ENCODE assay signal across 14 cellular contexts in the genomic region with DNA sequence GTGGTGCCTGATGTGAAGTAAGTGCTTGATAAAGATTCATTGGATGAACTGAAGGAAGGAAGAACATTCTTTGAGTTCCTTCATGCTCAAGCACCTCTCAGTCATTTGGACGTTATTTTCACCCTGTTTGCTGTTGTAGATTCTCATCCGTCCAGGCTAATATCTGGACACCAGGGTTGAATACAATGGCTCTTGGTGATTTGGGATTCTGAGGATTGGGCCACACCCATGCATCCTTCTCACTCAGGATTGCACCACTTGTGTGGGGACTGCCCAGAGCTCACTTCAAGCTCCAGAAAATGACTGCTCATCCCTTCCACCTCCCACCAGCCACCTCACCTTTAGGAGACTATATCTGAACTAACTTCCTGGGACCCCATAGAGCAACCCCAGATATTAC.
DNase-seq lines count a peak whose midpoint lies in the region; ATAC-seq, FAIRE-seq and TF ChIP-seq lines count a peak whose summit lies in the region.
"Had no signal": no experiment of that assay in that cellular context is flagged by ENCODE, and none has a peak within 500 bp of the region (broad histone marks: within the 10 kb centered on the region; RNA-seq: fewer than 3 reads in every experiment).

No MANE protein-coding gene starts in this region.

- TF ChIP-seq CTCF in astrocyte (IDR thresholded peaks at IDR 0.05; ENCODE audit: insufficient read depth, low read depth, low read length) (no peak), smooth muscle cell (IDR thresholded peaks at IDR 0.05; ENCODE audit: borderline replicate concordance, insufficient read depth, poor library complexity, severe bottlenecking) (no peak)

- H2AFZ ChIP-seq in astrocyte (ENCODE audit: low read depth, low read length) (no peak overlapping the region), smooth muscle cell (ENCODE audit: low read depth) (no peak overlapping the region)

- ATAC-seq in HG03439 (IDR thresholded peaks at IDR 0.05; ENCODE audit: unreplicated experiment): no peak
- ATAC-seq: HepG2 had no signal

- H3K79me2 ChIP-seq in astrocyte (ENCODE audit: insufficient read depth, low read length) (peaks cover 75% of the 10 kb centered on the region), smooth muscle cell (ENCODE audit: low read depth) (peaks cover 35% of the 10 kb centered on the region)

- H3K27me3 Mint-ChIP-seq in astrocyte (ENCODE audit: low read depth, unreplicated experiment): no peaks in the 10 kb centered on the region
- H3K27me3 Mint-ChIP-seq: CD4-positive, alpha-beta memory T cell had no signal

- H3K27ac ChIP-seq in astrocyte (ENCODE audit: low read depth, low read length) (peak overlapping the region; percentile 98), smooth muscle cell (ENCODE audit: low read depth) (peak overlapping the region; percentile 92)

- WGBS in smooth muscle cell (ENCODE audit: low lambda C conversion rate): 56% methylated on average over 2 of the region's 2 CpGs

- peak overlapping the region; percentile 100 for H3K27ac Mint-ChIP-seq in astrocyte (ENCODE audit: unreplicated experiment)
- H3K27ac Mint-ChIP-seq: CD4-positive, alpha-beta memory T cell; immature natural killer cell had no signal

- peaks cover 38% of the 10 kb centered on the region for H3F3A ChIP-seq in smooth muscle cell (ENCODE audit: low read depth)

- H3K27me3 ChIP-seq in astrocyte (ENCODE audit: insufficient read depth, low read length) (no peaks in the 10 kb centered on the region), smooth muscle cell (ENCODE audit: low read depth) (no peaks in the 10 kb centered on the region)
- H3K27me3 ChIP-seq: adrenal gland had no signal

- peaks cover 1% of the 10 kb centered on the region for H3K36me3 Mint-ChIP-seq in astrocyte (ENCODE audit: low read depth, unreplicated experiment)
- H3K36me3 Mint-ChIP-seq: CD4-positive, alpha-beta memory T cell; immature natural killer cell had no signal

- peaks cover 19% of the 10 kb centered on the region for H4K20me1 ChIP-seq in astrocyte (ENCODE audit: insufficient read depth, low read length)
- peaks cover 21% of the 10 kb centered on the region for H4K20me1 ChIP-seq in smooth muscle cell (ENCODE audit: low read depth)

- H3K4me2 ChIP-seq in astrocyte (ENCODE audit: low read length): peak overlapping the region; percentile 58
- H3K4me2 ChIP-seq in smooth muscle cell: no peak overlapping the region

- H3K4me3 ChIP-seq in astrocyte (ENCODE audit: insufficient read depth, low read depth, low read length) (no peak overlapping the region), smooth muscle cell (no peak overlapping the region)
- H3K4me3 ChIP-seq: adrenal gland had no signal

- H3K9me3 Mint-ChIP-seq in astrocyte (ENCODE audit: unreplicated experiment): no peaks in the 10 kb centered on the region
- H3K9me3 Mint-ChIP-seq: CD4-positive, alpha-beta memory T cell; immature natural killer cell had no signal

- H3K4me1 Mint-ChIP-seq in astrocyte (ENCODE audit: low read depth, unreplicated experiment): peaks cover 70% of the 10 kb centered on the region
- H3K4me1 Mint-ChIP-seq: CD4-positive, alpha-beta memory T cell; immature natural killer cell had no signal

- H3K36me3 ChIP-seq in astrocyte (ENCODE audit: insufficient read depth, low read length) (peaks cover 9% of the 10 kb centered on the region), smooth muscle cell (ENCODE audit: low read depth) (no peaks in the 10 kb centered on the region)
- H3K36me3 ChIP-seq: adrenal gland had no signal

- peak; percentile 77 for DNase-seq in EH (ENCODE audit: low read depth)
- DNase-seq in astrocyte (ENCODE audit: low read depth): no peak
- peak; percentile 75 for DNase-seq in kidney tubule cell (ENCODE audit: low spot score)
- DNase-seq in smooth muscle cell (lab: John Stamatoyannopoulos, UW; ENCODE audit: unreplicated experiment): no peak
- no peak for DNase-seq in NCI-H1105 (lab: John Stamatoyannopoulos, UW)
- DNase-seq in dedifferentiated amniotic fluid mesenchymal stem cell (ENCODE audit: extremely low spot score): no peak
- DNase-seq in GM19238 (ENCODE audit: insufficient read length, low spot score): no peak
- DNase-seq: adrenal gland; CD4-positive, alpha-beta memory T cell; immature natural killer cell; NCI-H2081 treated with DMSO at 0.1 percent for 48 hours; OCI-M1 had no signal

- H3K9me3 ChIP-seq in astrocyte (ENCODE audit: insufficient read depth, low read depth, low read length) (no peaks in the 10 kb centered on the region), smooth muscle cell (replicated peaks; ENCODE audit: low read depth) (no peaks in the 10 kb centered on the region)
- H3K9me3 ChIP-seq: adrenal gland had no signal

- H3K4me3 Mint-ChIP-seq in astrocyte (ENCODE audit: unreplicated experiment): peak overlapping the region; percentile 37
- H3K4me3 Mint-ChIP-seq: CD4-positive, alpha-beta memory T cell; immature natural killer cell had no signal

- H3K9ac ChIP-seq in astrocyte (ENCODE audit: low read length) (peak overlapping the region; percentile 78), smooth muscle cell (ENCODE audit: low read depth) (peak overlapping the region; percentile 50)

- H3K4me1 ChIP-seq in astrocyte (ENCODE audit: insufficient read depth, low read length) (peaks cover 80% of the 10 kb centered on the region), smooth muscle cell (ENCODE audit: low read depth) (peaks cover 49% of the 10 kb centered on the region)

- FAIRE-seq in astrocyte (lab: Jason Lieb, UNC): peak; percentile 72
- FAIRE-seq: HepG2 had no signal

Comparison
In these comparisons a context has a peak if more than half of its experiments do, and no peak if none do; other contexts are left out.
1. DNase-seq: peak in EH (single experiment) and kidney tubule cell (single experiment); none in astrocyte (single experiment), smooth muscle cell (single experiment), NCI-H1105 (single experiment), dedifferentiated amniotic fluid mesenchymal stem cell (single experiment) and GM19238 (single experiment).